8 cellular contexts compared by ENCODE assay signal in genomic region chr19:1238373-1239303, GRCh38. TPM values are rescaled to one million over a fixed set of nuclear protein-coding genes. Genes with fewer than 3 reads are reported as not detected.
DNase-seq lines count a peak whose midpoint lies in the region; ATAC-seq and TF ChIP-seq lines count a peak whose summit lies in the region.

No MANE protein-coding gene starts in this region.

- intact Hi-C loops in heart right ventricle (cut with DNase I): loop anchor here in 2 of 10 donors (2.0 to 10.0 kb wide), 2 partner anchors 18 to 314 kb away; partner anchors contain the start of gene ARID3A (in 1 of the 2)
- intact Hi-C loops in cardiac septum (cut with DNase I): loop anchor here (2.0 kb wide), 1 partner anchor 18 kb away; no protein-coding TSS in a partner anchor
- intact Hi-C loops in uterus (cut with DNase I; ENCODE audit: low total_unique reads): no loop called here
- intact Hi-C loops in left lung (cut with DNase I): no loop called here

- TF ChIP-seq POLR2A in uterus (IDR thresholded peaks at IDR 0.05): no peak

- no peak overlapping the region for H2AK5ac ChIP-seq in mesenchymal stem cell (ENCODE audit: low read length, severe bottlenecking)

- peak overlapping the region in 1 of 2 experiments; percentile 71 for H2BK12ac ChIP-seq in mesenchymal stem cell (ENCODE audit: low read length in 2 of 2)

- H3K14ac ChIP-seq in mesenchymal stem cell (ENCODE audit: low read length in 2 of 2): peak overlapping the region in 1 of 2 experiments; percentile 4

- H3K4ac ChIP-seq in mesenchymal stem cell (ENCODE audit: low read depth in 1 of 2, low read length in 2 of 2): peak overlapping the region; percentile 2 to 17

- H3K4me3 ChIP-seq in heart right ventricle (peak overlapping the region in 9 of 10 donors; percentile 20 to 60 (median 42)), astrocyte of the spinal cord (ENCODE audit: low read depth, low read length) (peak overlapping the region; percentile 29), mesenchymal stem cell (ENCODE audit: insufficient read depth in 1 of 2, low read depth in 1 of 2, low read length in 2 of 2) (peak overlapping the region; percentile 64 to 78), uterus (peak overlapping the region in 1 of 2 donors; percentile 26), left lung (peak overlapping the region in 1 of 2 donors; percentile 14)

- H2BK120ac ChIP-seq in mesenchymal stem cell (ENCODE audit: low read depth, low read length): no peak overlapping the region

- no peak overlapping the region for H4K91ac ChIP-seq in mesenchymal stem cell (ENCODE audit: low read length)

- no peak overlapping the region for H4K8ac ChIP-seq in mesenchymal stem cell (ENCODE audit: low read length)

- H2BK15ac ChIP-seq in mesenchymal stem cell (ENCODE audit: low read depth, poor library complexity, severe bottlenecking): no peak overlapping the region

- no peak for TF ChIP-seq CTCF in heart right ventricle (IDR thresholded peaks at IDR 0.05)
- TF ChIP-seq CTCF in astrocyte of the spinal cord (IDR thresholded peaks at IDR 0.05; ENCODE audit: low read depth, low read length): no peak
- no peak for TF ChIP-seq CTCF in uterus (IDR thresholded peaks at IDR 0.05)
- TF ChIP-seq CTCF in left lung (IDR thresholded peaks at IDR 0.05): no peak

- H3K23ac ChIP-seq in mesenchymal stem cell (ENCODE audit: low read length in 2 of 2): peak overlapping the region in 1 of 2 experiments; percentile 0

- peaks cover 0 to 9% (median 0%) of the 10 kb centered on the region in 9 donors for H3K36me3 ChIP-seq in heart right ventricle
- peaks cover 16 to 30% of the 10 kb centered on the region in 2 experiments for H3K36me3 ChIP-seq in mesenchymal stem cell (ENCODE audit: control insufficient read depth in 1 of 2, insufficient read depth in 2 of 2, low read depth in 1 of 2, low read length in 2 of 2)
- H3K36me3 ChIP-seq in uterus: no peaks in the 10 kb centered on the region
- H3K36me3 ChIP-seq in left lung: no peaks in the 10 kb centered on the region

- H2BK5ac ChIP-seq in mesenchymal stem cell (ENCODE audit: low read depth, low read length, poor library complexity, severe bottlenecking): no peak overlapping the region

- H3K4me2 ChIP-seq in mesenchymal stem cell (ENCODE audit: low read length, poor library complexity, severe bottlenecking): peak overlapping the region; percentile 96

- H3K9ac ChIP-seq in mesenchymal stem cell (ENCODE audit: low read length): peak overlapping the region; percentile 51

- H3K18ac ChIP-seq in mesenchymal stem cell (ENCODE audit: low read depth in 1 of 2, low read length in 2 of 2): peak overlapping the region in 1 of 2 experiments; percentile 54

- peaks cover 25% of the 10 kb centered on the region for H3K79me1 ChIP-seq in mesenchymal stem cell (replicated peaks; ENCODE audit: low read length, poor library complexity, severe bottlenecking)

- ATAC-seq in heart right ventricle (no peak), GM18868 (IDR thresholded peaks at IDR 0.05; ENCODE audit: unreplicated experiment) (no peak), left lung (no peak)

- H3K4me1 ChIP-seq in heart right ventricle (peaks cover 24 to 59% (median 47%) of the 10 kb centered on the region in 9 donors), mesenchymal stem cell (ENCODE audit: control insufficient read depth, insufficient read depth, low read depth, low read length) (peaks cover 43% of the 10 kb centered on the region), uterus (peaks cover 0 to 21% of the 10 kb centered on the region in 2 donors), left lung (peaks cover 23 to 63% of the 10 kb centered on the region in 2 donors)

- H3K27ac ChIP-seq in heart right ventricle (peak overlapping the region in 9 of 10 donors; percentile 1 to 100 (median 99)), mesenchymal stem cell (ENCODE audit: low read length, poor library complexity, severe bottlenecking) (no peak overlapping the region), uterus (peak overlapping the region; percentile 93 to 97), left lung (no peak overlapping the region)

- in situ Hi-C loops in astrocyte of the spinal cord (cut with HindIII; ENCODE audit: low sequenced_read_pairs): no loop called here

- no peak for DNase-seq in heart right ventricle
- DNase-seq in cardiac septum (ENCODE audit: low spot score): no peak
- no peak for DNase-seq in astrocyte of the spinal cord (ENCODE audit: low read depth, low spot score)
- no peak for DNase-seq in mesenchymal stem cell
- peak in 1 of 2 donors; percentile 37 for DNase-seq in uterus
- no peak for DNase-seq in left lung
- DNase-seq in NCI-H2107 treated with DMSO at 0.1 percent for 48 hours (lab: John Stamatoyannopoulos, UW; ENCODE audit: unreplicated experiment): no peak

- peaks cover 0 to 24% (median 0%) of the 10 kb centered on the region in 7 donors for H3K27me3 ChIP-seq in heart right ventricle
- no peaks in the 10 kb centered on the region for H3K27me3 ChIP-seq in mesenchymal stem cell (ENCODE audit: control insufficient read depth in 1 of 2, insufficient read depth in 1 of 2, low read length in 2 of 2)
- peaks cover 0 to 8% of the 10 kb centered on the region in 2 donors for H3K27me3 ChIP-seq in uterus
- H3K27me3 ChIP-seq in left lung: peaks cover 0 to 59% of the 10 kb centered on the region in 2 donors

- no peak overlapping the region for H2AFZ ChIP-seq in mesenchymal stem cell (ENCODE audit: low read depth, low read length)

- 61 to 66% methylated on average over 34 of the region's 34 CpGs for WGBS in heart right ventricle, 2 donors
- whole genome bisulfite sequencing in mesenchymal stem cell: 76% methylated on average over 34 of the region's 34 CpGs

- no peaks in the 10 kb centered on the region for H3K9me3 ChIP-seq in heart right ventricle
- no peaks in the 10 kb centered on the region for H3K9me3 ChIP-seq in mesenchymal stem cell (ENCODE audit: control insufficient read depth, low read length)
- no peaks in the 10 kb centered on the region for H3K9me3 ChIP-seq in uterus
- H3K9me3 ChIP-seq in left lung: no peaks in the 10 kb centered on the region

RNA-seq across cellular contexts. Expression of gene CBARP, which starts 0.8 kb away (rescaled TPM):
- total RNA-seq in heart right ventricle: 1 to 10 TPM in 9 of 10 donors, under 1 TPM in 1; 0.96 to 2.2 (median 1.4) TPM
- polyA plus RNA-seq in heart right ventricle: 1 to 10 TPM in 1 of 2 donors, under 1 TPM in 1; 0.73 to 1.3 TPM
- 1.9 TPM for total RNA-seq in cardiac septum
- polyA plus RNA-seq in mesenchymal stem cell (2013, experiment 1 of 2): 8.1 TPM
- 8.0 TPM for polyA plus RNA-seq in mesenchymal stem cell (2013, experiment 2 of 2)
- total RNA-seq in uterus: 1 to 10 TPM in 2 of 4 donors, under 1 TPM in 1, not detected in 1; 0.26 to 1.5 (median 1.0) TPM
- 1 to 10 TPM in 1 of 2 donors, under 1 TPM in 1; 0.55 to 1.5 TPM for total RNA-seq in left lung

RNA-seq across cellular contexts. Expression of gene ATP5F1D, which starts 2.9 kb away (rescaled TPM):
- total RNA-seq in heart right ventricle (100 to 1,000 TPM; 491 to 770 (median 553) TPM), cardiac septum (486 TPM), uterus (100 to 1,000 TPM in 2 of 4 donors, 10 to 100 TPM in 1, 1 to 10 TPM in 1; 4.7 to 164 (median 68.9) TPM), left lung (100 to 1,000 TPM; 139 to 161 TPM)
- 1,000 to 10,000 TPM in 1 of 2 donors, 100 to 1,000 TPM in 1; 821 to 2,879 TPM for polyA plus RNA-seq in heart right ventricle
- polyA plus RNA-seq in mesenchymal stem cell (2013, experiment 1 of 2): 121 TPM
- polyA plus RNA-seq in mesenchymal stem cell (2013, experiment 2 of 2): 127 TPM

RNA-seq across cellular contexts. Expression of gene MIDN, which starts 9.7 kb away (rescaled TPM):
- total RNA-seq in heart right ventricle (100 to 1,000 TPM in 2 of 10 donors, 10 to 100 TPM in 8; 45.9 to 236 (median 68.5) TPM), cardiac septum (97.5 TPM), uterus (100 to 1,000 TPM in 1 of 4 donors, 10 to 100 TPM in 2, under 1 TPM in 1; 0.77 to 108 (median 15.0) TPM), left lung (100 to 1,000 TPM in 1 of 2 donors, 10 to 100 TPM in 1; 87.4 to 115 TPM)
- 10 to 100 TPM; 22.7 to 48.6 TPM for polyA plus RNA-seq in heart right ventricle
- 58.6 TPM for polyA plus RNA-seq in mesenchymal stem cell (2013, experiment 1 of 2)
- polyA plus RNA-seq in mesenchymal stem cell (2013, experiment 2 of 2): 58.0 TPM

RNA-seq across cellular contexts. Expression of gene CIRBP, which starts 30.5 kb away (rescaled TPM):
- total RNA-seq in heart right ventricle (100 to 1,000 TPM; 227 to 356 (median 280) TPM), cardiac septum (318 TPM), uterus (100 to 1,000 TPM; 235 to 950 (median 535) TPM), left lung (100 to 1,000 TPM; 220 to 235 TPM)
- 100 to 1,000 TPM; 180 to 344 TPM for polyA plus RNA-seq in heart right ventricle
- polyA plus RNA-seq in mesenchymal stem cell (2013, experiment 1 of 2): 118 TPM
- 120 TPM for polyA plus RNA-seq in mesenchymal stem cell (2013, experiment 2 of 2)

RNA-seq across cellular contexts. Expression of gene STK11, which starts 33.1 kb away (rescaled TPM):
- total RNA-seq in heart right ventricle (10 to 100 TPM; 43.7 to 71.6 (median 46.6) TPM), cardiac septum (49.7 TPM), uterus (10 to 100 TPM; 17.4 to 62.8 (median 43.3) TPM), left lung (10 to 100 TPM; 42.6 to 52.0 TPM)
- polyA plus RNA-seq in heart right ventricle: 10 to 100 TPM; 41.1 to 70.4 TPM
- polyA plus RNA-seq in mesenchymal stem cell (2013, experiment 1 of 2): 31.4 TPM
- 31.8 TPM for polyA plus RNA-seq in mesenchymal stem cell (2013, experiment 2 of 2)

Comparison
In these comparisons a context has a peak if more than half of its experiments do, and no peak if none do; other contexts are left out.
1. H3K27ac ChIP-seq: peak in heart right ventricle (9 of 10) and uterus (2 of 2); none in mesenchymal stem cell (single experiment) and left lung (0 of 2).